15 cellular contexts compared by ENCODE assay signal in the genomic region with DNA sequence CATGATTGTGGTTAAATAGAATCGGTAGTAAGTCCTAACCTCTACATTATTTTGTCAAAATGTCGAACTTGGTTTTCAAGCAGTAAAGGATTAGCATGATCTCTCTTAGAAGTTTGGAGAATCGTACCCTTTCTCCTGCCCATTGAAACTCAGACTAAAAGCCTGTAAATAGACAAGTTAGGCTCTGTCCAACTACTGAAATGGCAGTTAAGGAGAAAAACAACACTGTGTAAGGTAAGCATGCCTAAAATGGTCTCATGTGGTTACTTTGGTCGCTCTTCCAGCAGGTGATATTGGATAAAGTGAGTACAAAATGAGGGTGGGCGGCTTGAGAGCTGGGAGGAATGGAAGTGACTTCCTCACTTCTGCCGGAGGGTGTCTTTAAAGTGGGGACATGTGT. TPM values are rescaled to one million over a fixed set of nuclear protein-coding genes. Genes with fewer than 3 reads are reported as not detected.
DNase-seq lines count a peak whose midpoint lies in the region; ATAC-seq and TF ChIP-seq lines count a peak whose summit lies in the region.
"Had no signal": no experiment of that assay in that cellular context is flagged by ENCODE, and none has a peak within 500 bp of the region (broad histone marks: within the 10 kb centered on the region; RNA-seq: fewer than 3 reads in every experiment).

No MANE protein-coding gene starts in this region.

- TF ChIP-seq CTCF in mesothelial cell of epicardium (IDR thresholded peaks at IDR 0.05; ENCODE audit: unreplicated experiment) (no peak), gastrocnemius medialis (IDR thresholded peaks at IDR 0.05 in 4 of 5, conservative IDR thresholded peaks at IDR 0.05 in 1 of 5) (no peak), GM10266 (IDR thresholded peaks at IDR 0.05; ENCODE audit: control insufficient read depth, insufficient read depth, low read depth, missing control alignments) (no peak)

- TF ChIP-seq RAD21 in Ishikawa (IDR thresholded peaks at IDR 0.05; ENCODE audit: low read depth) = no peak

- H3K27me3 ChIP-seq in gastrocnemius medialis = no peaks in the 10 kb centered on the region

- no peaks in the 10 kb centered on the region for H3K4me1 ChIP-seq in gastrocnemius medialis

- H3K27ac ChIP-seq in gastrocnemius medialis = no peak overlapping the region
- H3K27ac ChIP-seq: 22Rv1, GM23248 had no signal

- peaks cover 0 to 24% of the 10 kb centered on the region in 2 donors for H3K36me3 ChIP-seq in gastrocnemius medialis

- no peak for TF ChIP-seq POLR2A in gastrocnemius medialis (IDR thresholded peaks at IDR 0.05)

- CTCF ChIA-PET in activated CD8-positive, alpha-beta memory T cell treated with anti-CD3 and anti-CD28 coated beads, Interleukin-2, amount 10 ng/mL, durations not matched to agents 7 days and 5 days (lab: Charles Lee) = interaction anchor here (2.1 kb wide), 1 partner anchor 13 kb away, joined by 6 read pairs; no protein-coding TSS in a partner anchor

- no peak overlapping the region for H3K27ac Mint-ChIP-seq in activated CD8-positive, alpha-beta memory T cell treated with anti-CD3 and anti-CD28 coated beads, Interleukin-2, amount 10 ng/mL, durations not matched to agents 7 days and 5 days
- peak overlapping the region; percentile 60 for H3K27ac Mint-ChIP-seq in mesothelial cell of epicardium
- peak overlapping the region; percentile 6 for H3K27ac Mint-ChIP-seq in stimulated activated effector memory CD8-positive, alpha-beta T cell treated with anti-CD3 and anti-CD28 coated beads, Interleukin-12 subunit alpha, Interleukin-12 subunit beta, amount 100 ng/mL, for 72 hours
- H3K27ac Mint-ChIP-seq: CD14-positive monocyte had no signal

- peaks cover 13% of the 10 kb centered on the region for H3K36me3 Mint-ChIP-seq in activated CD8-positive, alpha-beta memory T cell treated with anti-CD3 and anti-CD28 coated beads, Interleukin-2, amount 10 ng/mL, durations not matched to agents 7 days and 5 days
- H3K36me3 Mint-ChIP-seq in mesothelial cell of epicardium = peaks cover 38% of the 10 kb centered on the region
- H3K36me3 Mint-ChIP-seq in stimulated activated effector memory CD8-positive, alpha-beta T cell treated with anti-CD3 and anti-CD28 coated beads, Interleukin-12 subunit alpha, Interleukin-12 subunit beta, amount 100 ng/mL, for 72 hours = peaks cover 77% of the 10 kb centered on the region

- peak; percentile 15 for DNase-seq in activated CD8-positive, alpha-beta memory T cell treated with anti-CD3 and anti-CD28 coated beads, Interleukin-2, amount 10 ng/mL, durations not matched to agents 7 days and 5 days
- DNase-seq in activated CD8-positive, alpha-beta memory T cell treated with anti-CD3 and anti-CD28 coated beads, Interleukin-2, amount 50 U/mL, for 4 hours = no peak
- no peak for DNase-seq in mesothelial cell of epicardium (ENCODE audit: low spot score in 2 of 2, unreplicated experiment in 2 of 2)
- DNase-seq in stimulated activated effector memory CD8-positive, alpha-beta T cell treated with anti-CD3 and anti-CD28 coated beads, Interleukin-12 subunit alpha, Interleukin-12 subunit beta, amount 100 ng/mL, for 72 hours (ENCODE audit: low spot score in 2 of 2) = no peak
- DNase-seq in gastrocnemius medialis = no peak
- no peak for DNase-seq in GM10266 (ENCODE audit: extremely low spot score)
- DNase-seq: DMS53, GF-D8, GM23248, IMR-90 had no signal

- H3K4me1 Mint-ChIP-seq in activated CD8-positive, alpha-beta memory T cell treated with anti-CD3 and anti-CD28 coated beads, Interleukin-2, amount 10 ng/mL, durations not matched to agents 7 days and 5 days = no peaks in the 10 kb centered on the region
- peaks cover 4% of the 10 kb centered on the region for H3K4me1 Mint-ChIP-seq in mesothelial cell of epicardium
- H3K4me1 Mint-ChIP-seq in stimulated activated effector memory CD8-positive, alpha-beta T cell treated with anti-CD3 and anti-CD28 coated beads, Interleukin-12 subunit alpha, Interleukin-12 subunit beta, amount 100 ng/mL, for 72 hours = no peaks in the 10 kb centered on the region

- in situ Hi-C loops in gastrocnemius medialis (cut with MboI; ENCODE audit: low sequenced_read_pairs in 4 of 4) = no loop called here

- H3K4me3 ChIP-seq in gastrocnemius medialis = no peak overlapping the region
- H3K4me3 ChIP-seq: GM23248 had no signal

- H3K9me3 ChIP-seq in gastrocnemius medialis = no peaks in the 10 kb centered on the region

- no peak overlapping the region for H3K4me3 Mint-ChIP-seq in activated CD8-positive, alpha-beta memory T cell treated with anti-CD3 and anti-CD28 coated beads, Interleukin-2, amount 10 ng/mL, durations not matched to agents 7 days and 5 days
- H3K4me3 Mint-ChIP-seq in mesothelial cell of epicardium = no peak overlapping the region
- H3K4me3 Mint-ChIP-seq in stimulated activated effector memory CD8-positive, alpha-beta T cell treated with anti-CD3 and anti-CD28 coated beads, Interleukin-12 subunit alpha, Interleukin-12 subunit beta, amount 100 ng/mL, for 72 hours = no peak overlapping the region

- TF ChIP-seq EP300 in Ishikawa (IDR thresholded peaks at IDR 0.05; ENCODE audit: borderline replicate concordance) = no peak

- no peak for ATAC-seq in activated CD8-positive, alpha-beta memory T cell treated with anti-CD3 and anti-CD28 coated beads, Interleukin-2, amount 10 ng/mL, durations not matched to agents 7 days and 5 days
- no peak for ATAC-seq in stimulated activated effector memory CD8-positive, alpha-beta T cell treated with anti-CD3 and anti-CD28 coated beads, Interleukin-12 subunit alpha, Interleukin-12 subunit beta, amount 100 ng/mL, for 72 hours
- ATAC-seq in GM19351 (IDR thresholded peaks at IDR 0.05; ENCODE audit: unreplicated experiment) (no peak), gastrocnemius medialis (no peak)
- ATAC-seq: HCT116 had no signal

- intact Hi-C loops in gastrocnemius medialis (cut with DNase I; ENCODE audit: low total_unique reads) = no loop called here

- no peaks in the 10 kb centered on the region for H3K9me3 Mint-ChIP-seq in activated CD8-positive, alpha-beta memory T cell treated with anti-CD3 and anti-CD28 coated beads, Interleukin-2, amount 10 ng/mL, durations not matched to agents 7 days and 5 days (ENCODE audit: low read depth)
- H3K9me3 Mint-ChIP-seq in mesothelial cell of epicardium = no peaks in the 10 kb centered on the region
- H3K9me3 Mint-ChIP-seq in stimulated activated effector memory CD8-positive, alpha-beta T cell treated with anti-CD3 and anti-CD28 coated beads, Interleukin-12 subunit alpha, Interleukin-12 subunit beta, amount 100 ng/mL, for 72 hours = no peaks in the 10 kb centered on the region

- no peaks in the 10 kb centered on the region for H3K27me3 Mint-ChIP-seq in activated CD8-positive, alpha-beta memory T cell treated with anti-CD3 and anti-CD28 coated beads, Interleukin-2, amount 10 ng/mL, durations not matched to agents 7 days and 5 days
- H3K27me3 Mint-ChIP-seq in mesothelial cell of epicardium (ENCODE audit: low read depth) = no peaks in the 10 kb centered on the region

TF ChIP-seq in Ishikawa, 13 proteins besides CTCF, POLR2A, EP300 and RAD21:
- TF ChIP-seq, protein P1, sequence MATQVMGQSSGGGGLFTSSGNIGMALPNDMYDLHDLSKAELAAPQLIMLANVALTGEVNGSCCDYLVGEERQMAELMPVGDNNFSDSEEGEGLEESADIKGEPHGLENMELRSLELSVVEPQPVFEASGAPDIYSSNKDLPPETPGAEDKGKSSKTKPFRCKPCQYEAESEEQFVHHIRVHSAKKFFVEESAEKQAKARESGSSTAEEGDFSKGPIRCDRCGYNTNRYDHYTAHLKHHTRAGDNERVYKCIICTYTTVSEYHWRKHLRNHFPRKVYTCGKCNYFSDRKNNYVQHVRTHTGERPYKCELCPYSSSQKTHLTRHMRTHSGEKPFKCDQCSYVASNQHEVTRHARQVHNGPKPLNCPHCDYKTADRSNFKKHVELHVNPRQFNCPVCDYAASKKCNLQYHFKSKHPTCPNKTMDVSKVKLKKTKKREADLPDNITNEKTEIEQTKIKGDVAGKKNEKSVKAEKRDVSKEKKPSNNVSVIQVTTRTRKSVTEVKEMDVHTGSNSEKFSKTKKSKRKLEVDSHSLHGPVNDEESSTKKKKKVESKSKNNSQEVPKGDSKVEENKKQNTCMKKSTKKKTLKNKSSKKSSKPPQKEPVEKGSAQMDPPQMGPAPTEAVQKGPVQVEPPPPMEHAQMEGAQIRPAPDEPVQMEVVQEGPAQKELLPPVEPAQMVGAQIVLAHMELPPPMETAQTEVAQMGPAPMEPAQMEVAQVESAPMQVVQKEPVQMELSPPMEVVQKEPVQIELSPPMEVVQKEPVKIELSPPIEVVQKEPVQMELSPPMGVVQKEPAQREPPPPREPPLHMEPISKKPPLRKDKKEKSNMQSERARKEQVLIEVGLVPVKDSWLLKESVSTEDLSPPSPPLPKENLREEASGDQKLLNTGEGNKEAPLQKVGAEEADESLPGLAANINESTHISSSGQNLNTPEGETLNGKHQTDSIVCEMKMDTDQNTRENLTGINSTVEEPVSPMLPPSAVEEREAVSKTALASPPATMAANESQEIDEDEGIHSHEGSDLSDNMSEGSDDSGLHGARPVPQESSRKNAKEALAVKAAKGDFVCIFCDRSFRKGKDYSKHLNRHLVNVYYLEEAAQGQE (IDR thresholded peaks at IDR 0.05; ENCODE audit: low read depth) = peak; percentile 34; the same call in 1 of the 2 replicates
- no peak for TF ChIP-seq NFIC (IDR thresholded peaks at IDR 0.05)

RNA-seq across cellular contexts. Expression of a gene that starts 25.0 kb away (rescaled TPM):
- total RNA-seq in activated CD8-positive, alpha-beta memory T cell treated with anti-CD3 and anti-CD28 coated beads, Interleukin-2, amount 10 ng/mL, durations not matched to agents 7 days and 5 days = 10 to 100 TPM; 13.9 to 16.1 TPM
- total RNA-seq in mesothelial cell of epicardium (23.9 to 27.7 TPM (median 24.5 TPM) in 3 replicates), gastrocnemius medialis (1 to 10 TPM; 6.0 to 9.4 (median 8.6) TPM)

RNA-seq across cellular contexts. Expression of a gene that starts 41.2 kb away (rescaled TPM):
- total RNA-seq in activated CD8-positive, alpha-beta memory T cell treated with anti-CD3 and anti-CD28 coated beads, Interleukin-2, amount 10 ng/mL, durations not matched to agents 7 days and 5 days = 100 to 1,000 TPM; 107 to 125 TPM
- 51.0 to 58.6 TPM (median 54.1 TPM) in 3 replicates for total RNA-seq in mesothelial cell of epicardium
- 1 to 10 TPM; 5.1 to 8.2 (median 5.6) TPM for total RNA-seq in gastrocnemius medialis

RNA-seq across cellular contexts. Expression of a gene that starts 41.5 kb away (rescaled TPM):
- total RNA-seq in activated CD8-positive, alpha-beta memory T cell treated with anti-CD3 and anti-CD28 coated beads, Interleukin-2, amount 10 ng/mL, durations not matched to agents 7 days and 5 days = 100 to 1,000 TPM in 1 of 2 experiments, 10 to 100 TPM in 1; 95.2 to 130 TPM
- total RNA-seq in mesothelial cell of epicardium (60.2 to 65.7 TPM (median 60.8 TPM) in 3 replicates), gastrocnemius medialis (10 to 100 TPM; 31.0 to 54.3 (median 37.9) TPM)
